10 cellular contexts compared by ENCODE assay signal in genomic region chr7:121180436-121181063, GRCh38.
DNase-seq lines count a peak whose midpoint lies in the region; ATAC-seq, FAIRE-seq and TF ChIP-seq lines count a peak whose summit lies in the region.
"Had no signal": no experiment of that assay in that cellular context is flagged by ENCODE, and none has a peak within 500 bp of the region (broad histone marks: within the 10 kb centered on the region; RNA-seq: fewer than 3 reads in every experiment).

No MANE protein-coding gene starts in this region.

- no peak overlapping the region for H2BK5ac ChIP-seq in H9 (ENCODE audit: insufficient read length, low read length)

- no peaks in the 10 kb centered on the region for H4K20me1 ChIP-seq in H9 (ENCODE audit: control insufficient read depth, insufficient read depth, insufficient read length)

- no peaks in the 10 kb centered on the region for H3K4me1 ChIP-seq in H9 (ENCODE audit: insufficient read depth, low read length)

- no peak overlapping the region for H3K9ac ChIP-seq in H9 (ENCODE audit: extremely low read depth, insufficient read length, low read length)

- WGBS in H9 (ENCODE audit: extremely low coverage, insufficient read length, low lambda C conversion rate): no CpG with 5 or more reads among the region's 4 CpGs

- no peak overlapping the region for H4K91ac ChIP-seq in H9 (ENCODE audit: insufficient read length, low read depth, low read length)

- H3K27ac ChIP-seq in H9 (ENCODE audit: insufficient read length, low read depth, low read length): no peak overlapping the region
- H3K27ac ChIP-seq: epithelial cell of prostate had no signal

- no peak overlapping the region for H4K8ac ChIP-seq in H9 (replicated peaks; ENCODE audit: insufficient read length, low read depth, low read length)

- H3K9me3 Mint-ChIP-seq in H9: no peaks in the 10 kb centered on the region

- H2AFZ ChIP-seq in H9 (ENCODE audit: low read length): no peak overlapping the region

- in situ Hi-C loops in G401 (cut with HindIII; ENCODE audit: low sequenced_read_pairs): no loop called here

- no peak overlapping the region for H3K4ac ChIP-seq in H9 (ENCODE audit: low read depth, low read length)

- H2BK120ac ChIP-seq in H9 (ENCODE audit: low read depth, low read length, poor library complexity, severe bottlenecking): no peak overlapping the region

- no peak overlapping the region for H3K4me2 ChIP-seq in H9 (ENCODE audit: insufficient read depth, insufficient read length, low read length)

- H2BK15ac ChIP-seq in H9 (ENCODE audit: low read depth, low read length): no peak overlapping the region

- peak; percentile 85 for FAIRE-seq in GM19239 (lab: Jason Lieb, UNC)

- no peaks in the 10 kb centered on the region for H3K79me2 ChIP-seq in H9 (ENCODE audit: insufficient read depth, low read length)

- no peak overlapping the region for H3K14ac ChIP-seq in H9 (ENCODE audit: insufficient read depth, low read length)

- no peak overlapping the region for H2BK20ac ChIP-seq in H9 (ENCODE audit: low read depth, low read length, poor library complexity, severe bottlenecking)

- no peak overlapping the region for H3K4me3 Mint-ChIP-seq in H9

- DNase-seq in G401 (ENCODE audit: low spot score) (peak; percentile 41), GM19239 (ENCODE audit: insufficient read length, low spot score) (peak; percentile 18), HK-2 (ENCODE audit: unreplicated experiment) (no peak), NCI-H2227 (lab: John Stamatoyannopoulos, UW; ENCODE audit: unreplicated experiment) (no peak), H9 (no peak)
- DNase-seq in activated CD4-positive, alpha-beta T cell treated with anti-CD3 and anti-CD28 coated beads, Interleukin-2, amount 50 U/mL, for 4 hours: no peak
- DNase-seq: anterior cingulate cortex had no signal

- no peak overlapping the region for H3K56ac ChIP-seq in H9 (ENCODE audit: insufficient read length, low read depth, low read length)

- H3K27me3 ChIP-seq in H9 (ENCODE audit: insufficient read depth, low read length): no peaks in the 10 kb centered on the region

- H3K9me3 ChIP-seq in H9 (ENCODE audit: control insufficient read depth, low read depth, low read length): no peaks in the 10 kb centered on the region

- H3T11ph ChIP-seq in H9 (ENCODE audit: low read length): no peak overlapping the region

- no peaks in the 10 kb centered on the region; the same call in 1 of the 2 replicates for H3K27me3 Mint-ChIP-seq in H9 (ENCODE audit: low read depth)

- peaks cover 0 to 2% of the 10 kb centered on the region in 2 experiments; a peak in 1 of 4 replicates for H3K4me1 Mint-ChIP-seq in H9

- no peaks in the 10 kb centered on the region for H3K36me3 Mint-ChIP-seq in H9 (ENCODE audit: insufficient read depth in 1 of 3, low read depth in 3 of 3)

- H2AK5ac ChIP-seq in H9 (ENCODE audit: insufficient read length, low read length): no peak overlapping the region

- H3K79me1 ChIP-seq in H9 (ENCODE audit: insufficient read depth, low read depth, low read length, poor library complexity, severe bottlenecking): no peaks in the 10 kb centered on the region

- TF ChIP-seq CTCF in H9 (conservative IDR thresholded peaks at IDR 0.05): no peak

- no peaks in the 10 kb centered on the region for H3K23me2 ChIP-seq in H9 (ENCODE audit: insufficient read length, low read depth, low read length, poor library complexity, severe bottlenecking)

- ATAC-seq in HG02798 (IDR thresholded peaks at IDR 0.05; ENCODE audit: poor library complexity, unreplicated experiment): peak; percentile 85
- ATAC-seq in HG03565 (IDR thresholded peaks at IDR 0.05; ENCODE audit: unreplicated experiment): peak; percentile 89

- no peak overlapping the region for H2BK12ac ChIP-seq in H9 (ENCODE audit: insufficient read length, low read depth, low read length)

- H3K23ac ChIP-seq in H9 (ENCODE audit: insufficient read length, low read depth, low read length): no peak overlapping the region

- H3K18ac ChIP-seq in H9 (ENCODE audit: insufficient read length, low read depth, low read length): no peak overlapping the region

- H4K5ac ChIP-seq in H9 (ENCODE audit: insufficient read length, low read depth, low read length): no peak overlapping the region

- H3K27ac Mint-ChIP-seq in H9: no peak overlapping the region

Comparison
In these comparisons a context has a peak if more than half of its experiments do, and no peak if none do; other contexts are left out.
1. DNase-seq: peak in G401 (single experiment) and GM19239 (single experiment); none in HK-2 (single experiment), NCI-H2227 (single experiment), activated CD4-positive, alpha-beta T cell treated with anti-CD3 and anti-CD28 coated beads, Interleukin-2, amount 50 U/mL, for 4 hours (0 of 2) and H9 (single experiment).